Comparison of ENCODE assay signal across 8 cellular contexts in the genomic region with DNA sequence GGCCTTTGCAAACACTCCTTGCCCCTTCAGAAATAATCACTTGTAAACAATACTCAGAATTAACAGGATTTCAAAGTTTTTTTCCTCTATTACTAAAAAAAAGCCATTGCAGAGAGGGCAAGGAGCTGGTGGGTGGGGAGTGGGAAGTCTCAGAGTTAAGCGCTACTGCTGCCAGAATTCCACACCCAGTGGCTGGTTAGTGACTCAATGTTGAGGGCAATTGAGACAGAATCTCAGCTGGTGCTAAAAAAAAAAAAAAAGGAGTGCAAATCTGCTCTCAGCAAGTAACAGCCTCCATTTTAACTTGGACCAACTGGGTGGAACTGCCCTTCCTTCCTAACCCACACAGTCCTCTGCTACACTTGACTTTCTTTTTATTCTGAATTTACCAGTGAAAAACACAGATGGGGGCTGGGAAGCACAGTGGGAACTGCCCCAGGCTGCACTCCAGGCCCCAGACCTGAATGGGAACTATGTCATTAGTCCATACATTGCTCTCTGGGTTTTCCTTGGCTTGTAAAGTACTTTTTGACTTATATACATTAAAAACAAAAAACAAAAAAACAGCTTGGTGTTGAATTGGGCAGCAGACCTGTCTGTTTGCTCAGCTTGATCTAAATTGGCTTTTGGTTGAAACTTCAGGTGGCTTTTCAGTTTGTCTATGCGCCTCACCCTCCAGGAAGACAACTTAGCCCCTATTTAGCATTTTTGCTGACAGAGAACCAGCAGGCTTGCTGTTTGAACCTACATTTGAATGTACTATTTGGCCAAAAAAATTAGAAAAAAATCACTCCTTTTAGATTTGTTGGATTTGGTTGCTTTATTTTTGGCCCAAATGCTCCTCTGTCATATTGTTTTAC.
DNase-seq lines count a peak whose midpoint lies in the region; ATAC-seq and TF ChIP-seq lines count a peak whose summit lies in the region.

No MANE protein-coding gene starts in this region.

- H3F3A ChIP-seq in PC-9 (ENCODE audit: insufficient read depth, low read depth) = 0 out of 2 replicates have a peak, but pooled peaks cover 3% of the 10 kb centered on the region

- no peaks in the 10 kb centered on the region for H3K36me3 ChIP-seq in PC-9 (ENCODE audit: low read depth)

- H3K4me2 ChIP-seq in PC-9 = no peak overlapping the region

- DNase-seq in NCI-H82 (lab: John Stamatoyannopoulos, UW) (peak; percentile 21), NCI-H82 treated with DMSO at 0.1 percent for 48 hours (lab: John Stamatoyannopoulos, UW; ENCODE audit: unreplicated experiment) (no peak), PC-9 (peak in 1 of 2 experiments; percentile 41), fibroblast of the aortic adventitia (ENCODE audit: low read depth) (peak; percentile 86), NCI-H2196 treated with DMSO at 0.1 percent for 48 hours (lab: John Stamatoyannopoulos, UW; ENCODE audit: unreplicated experiment) (no peak), DMS 273 (lab: John Stamatoyannopoulos, UW; ENCODE audit: unreplicated experiment) (no peak)
- DNase-seq in stimulated activated naive B cell treated with anti-CD40 and anti-IgM and Interleukin-4, amounts not matched to agents 10 μg/mL and 1 μg/mL and 100 μg/mL, for 72 hours = no peak

- no peaks in the 10 kb centered on the region for H3K9me3 ChIP-seq in PC-9 (ENCODE audit: insufficient read depth, low read depth)

- POLR2A ChIA-PET in PC-9 (lab: Charles Lee; ENCODE audit: unreplicated experiment) = interaction anchor here (0.6 kb wide), 2 partner anchors 32 to 467 kb away, joined by 4 to 7 read pairs; no protein-coding TSS in a partner anchor

- H3K79me2 ChIP-seq in PC-9 (ENCODE audit: low read depth) = no peaks in the 10 kb centered on the region

- H2AFZ ChIP-seq in PC-9 = peak overlapping the region; percentile 11; the same call in 1 of the 2 replicates

- no peak overlapping the region for H3K27ac ChIP-seq in PC-9

- H3K9me3 Mint-ChIP-seq in stimulated activated naive B cell treated with anti-CD40 and anti-IgM and Interleukin-4, amounts not matched to agents 10 μg/mL and 1 μg/mL and 100 μg/mL, for 72 hours = no peaks in the 10 kb centered on the region

- H3K4me1 Mint-ChIP-seq in stimulated activated naive B cell treated with anti-CD40 and anti-IgM and Interleukin-4, amounts not matched to agents 10 μg/mL and 1 μg/mL and 100 μg/mL, for 72 hours = peaks cover 9 to 10% of the 10 kb centered on the region in 2 donors

- intact Hi-C loops in PC-9 (cut with micrococcal nuclease; ENCODE audit: unreplicated experiment) = no loop called here

- H3K27ac Mint-ChIP-seq in stimulated activated naive B cell treated with anti-CD40 and anti-IgM and Interleukin-4, amounts not matched to agents 10 μg/mL and 1 μg/mL and 100 μg/mL, for 72 hours = peak overlapping the region; percentile 14

- peaks cover 8% of the 10 kb centered on the region; the same call in 1 of the 2 replicates for H3K4me1 ChIP-seq in PC-9 (replicated peaks; ENCODE audit: insufficient read depth)

- no TSS peak for BruUV-seq in PC-9 (replicated peaks; lab: Mats Ljungman, UMichigan)

- H3K4me3 ChIP-seq in PC-9 (no peak overlapping the region), fibroblast of the aortic adventitia (ENCODE audit: low read depth, low read length) (no peak overlapping the region)

- no peaks in the 10 kb centered on the region for H4K20me1 ChIP-seq in PC-9 (ENCODE audit: insufficient read depth)

- H3K36me3 Mint-ChIP-seq in stimulated activated naive B cell treated with anti-CD40 and anti-IgM and Interleukin-4, amounts not matched to agents 10 μg/mL and 1 μg/mL and 100 μg/mL, for 72 hours = no peaks in the 10 kb centered on the region

- H3K27me3 ChIP-seq in PC-9 (ENCODE audit: insufficient read depth, low read depth) = no peaks in the 10 kb centered on the region

- no peak for ATAC-seq in stimulated activated naive B cell treated with anti-CD40 and anti-IgM and Interleukin-4, amounts not matched to agents 10 μg/mL and 1 μg/mL and 100 μg/mL, for 72 hours (replicated peaks)
- no peak for ATAC-seq in SK-N-SH treated with all-trans-retinoic acid at 6 μM for 48 hours

- H3K4me3 Mint-ChIP-seq in stimulated activated naive B cell treated with anti-CD40 and anti-IgM and Interleukin-4, amounts not matched to agents 10 μg/mL and 1 μg/mL and 100 μg/mL, for 72 hours = no peak overlapping the region

- no peaks in the 10 kb centered on the region for H3K9me2 ChIP-seq in PC-9 (ENCODE audit: insufficient read depth)

- TF ChIP-seq CTCF in PC-9 (conservative IDR thresholded peaks at IDR 0.05) (no peak), fibroblast of the aortic adventitia (IDR thresholded peaks at IDR 0.05; ENCODE audit: insufficient read depth, low read length) (no peak)

- H3K27me3 Mint-ChIP-seq in stimulated activated naive B cell treated with anti-CD40 and anti-IgM and Interleukin-4, amounts not matched to agents 10 μg/mL and 1 μg/mL and 100 μg/mL, for 72 hours = no peaks in the 10 kb centered on the region

- CTCF ChIA-PET in PC-9 (lab: Charles Lee) = interaction anchor here (0.7 kb wide), 1 partner anchor 764 kb away, joined by 3 read pairs; no protein-coding TSS in a partner anchor

TF ChIP-seq in SK-N-SH treated with all-trans-retinoic acid at 6 μM for 48 hours, 23 proteins besides CTCF, POLR2A, EP300 and RAD21:
- TF ChIP-seq, protein P1, sequence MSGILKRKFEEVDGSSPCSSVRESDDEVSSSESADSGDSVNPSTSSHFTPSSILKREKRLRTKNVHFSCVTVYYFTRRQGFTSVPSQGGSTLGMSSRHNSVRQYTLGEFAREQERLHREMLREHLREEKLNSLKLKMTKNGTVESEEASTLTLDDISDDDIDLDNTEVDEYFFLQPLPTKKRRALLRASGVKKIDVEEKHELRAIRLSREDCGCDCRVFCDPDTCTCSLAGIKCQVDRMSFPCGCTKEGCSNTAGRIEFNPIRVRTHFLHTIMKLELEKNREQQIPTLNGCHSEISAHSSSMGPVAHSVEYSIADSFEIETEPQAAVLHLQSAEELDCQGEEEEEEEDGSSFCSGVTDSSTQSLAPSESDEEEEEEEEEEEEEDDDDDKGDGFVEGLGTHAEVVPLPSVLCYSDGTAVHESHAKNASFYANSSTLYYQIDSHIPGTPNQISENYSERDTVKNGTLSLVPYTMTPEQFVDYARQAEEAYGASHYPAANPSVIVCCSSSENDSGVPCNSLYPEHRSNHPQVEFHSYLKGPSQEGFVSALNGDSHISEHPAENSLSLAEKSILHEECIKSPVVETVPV (CRISPR knock-in tag; IDR thresholded peaks at IDR 0.05) = no peak
- TF ChIP-seq ZC3H10 (CRISPR knock-in tag; IDR thresholded peaks at IDR 0.05) (no peak), GLIS3 (CRISPR knock-in tag; IDR thresholded peaks at IDR 0.05) (no peak), ZFP3 (CRISPR knock-in tag; IDR thresholded peaks at IDR 0.05) (no peak), ISL1 (CRISPR knock-in tag; IDR thresholded peaks at IDR 0.05) (no peak), SNAI2 (CRISPR knock-in tag; IDR thresholded peaks at IDR 0.05) (no peak), TCF4 (CRISPR knock-in tag; IDR thresholded peaks at IDR 0.05; ENCODE audit: borderline replicate concordance) (no peak), ARNTL (CRISPR knock-in tag; IDR thresholded peaks at IDR 0.05; ENCODE audit: borderline replicate concordance, low read depth) (no peak), ZFP30 (CRISPR knock-in tag; IDR thresholded peaks at IDR 0.05) (no peak), PPARA (CRISPR knock-in tag; IDR thresholded peaks at IDR 0.05; ENCODE audit: borderline replicate concordance) (no peak), OSR1 (CRISPR knock-in tag; IDR thresholded peaks at IDR 0.05) (no peak), ZNF8 (CRISPR knock-in tag; IDR thresholded peaks at IDR 0.05) (no peak), TOX (CRISPR knock-in tag; IDR thresholded peaks at IDR 0.05; ENCODE audit: borderline replicate concordance) (no peak), RARB (CRISPR knock-in tag; IDR thresholded peaks at IDR 0.05) (no peak), ESRRG (CRISPR knock-in tag; IDR thresholded peaks at IDR 0.05) (no peak)
- TF ChIP-seq, protein P2, sequence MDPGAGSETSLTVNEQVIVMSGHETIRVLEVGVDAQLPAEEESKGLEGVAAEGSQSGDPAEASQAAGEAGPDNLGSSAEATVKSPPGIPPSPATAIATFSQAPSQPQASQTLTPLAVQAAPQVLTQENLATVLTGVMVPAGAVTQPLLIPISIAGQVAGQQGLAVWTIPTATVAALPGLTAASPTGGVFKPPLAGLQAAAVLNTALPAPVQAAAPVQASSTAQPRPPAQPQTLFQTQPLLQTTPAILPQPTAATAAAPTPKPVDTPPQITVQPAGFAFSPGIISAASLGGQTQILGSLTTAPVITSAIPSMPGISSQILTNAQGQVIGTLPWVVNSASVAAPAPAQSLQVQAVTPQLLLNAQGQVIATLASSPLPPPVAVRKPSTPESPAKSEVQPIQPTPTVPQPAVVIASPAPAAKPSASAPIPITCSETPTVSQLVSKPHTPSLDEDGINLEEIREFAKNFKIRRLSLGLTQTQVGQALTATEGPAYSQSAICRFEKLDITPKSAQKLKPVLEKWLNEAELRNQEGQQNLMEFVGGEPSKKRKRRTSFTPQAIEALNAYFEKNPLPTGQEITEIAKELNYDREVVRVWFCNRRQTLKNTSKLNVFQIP (CRISPR knock-in tag; IDR thresholded peaks at IDR 0.05; ENCODE audit: borderline replicate concordance, low read depth) = no peak
- TF ChIP-seq, protein P3, sequence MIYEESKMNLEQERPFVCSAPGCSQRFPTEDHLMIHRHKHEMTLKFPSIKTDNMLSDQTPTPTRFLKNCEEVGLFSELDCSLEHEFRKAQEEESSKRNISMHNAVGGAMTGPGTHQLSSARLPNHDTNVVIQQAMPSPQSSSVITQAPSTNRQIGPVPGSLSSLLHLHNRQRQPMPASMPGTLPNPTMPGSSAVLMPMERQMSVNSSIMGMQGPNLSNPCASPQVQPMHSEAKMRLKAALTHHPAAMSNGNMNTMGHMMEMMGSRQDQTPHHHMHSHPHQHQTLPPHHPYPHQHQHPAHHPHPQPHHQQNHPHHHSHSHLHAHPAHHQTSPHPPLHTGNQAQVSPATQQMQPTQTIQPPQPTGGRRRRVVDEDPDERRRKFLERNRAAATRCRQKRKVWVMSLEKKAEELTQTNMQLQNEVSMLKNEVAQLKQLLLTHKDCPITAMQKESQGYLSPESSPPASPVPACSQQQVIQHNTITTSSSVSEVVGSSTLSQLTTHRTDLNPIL (CRISPR knock-in tag; IDR thresholded peaks at IDR 0.05; ENCODE audit: low read depth) = no peak
TF ChIP-seq in SK-N-SH treated with all-trans-retinoic acid at 6 μM for 48 hours: peak in this region for 0.

Comparison
In these comparisons a context has a peak if more than half of its experiments do, and no peak if none do; other contexts are left out.
1. DNase-seq: peak in NCI-H82 (single experiment) and fibroblast of the aortic adventitia (single experiment); none in NCI-H82 treated with DMSO at 0.1 percent for 48 hours (single experiment), stimulated activated naive B cell treated with anti-CD40 and anti-IgM and Interleukin-4, amounts not matched to agents 10 μg/mL and 1 μg/mL and 100 μg/mL, for 72 hours (single experiment), NCI-H2196 treated with DMSO at 0.1 percent for 48 hours (single experiment) and DMS 273 (single experiment).